In genomic region chr6:163751032-163751525, GRCh38 we compare ENCODE assay signal across 12 cellular contexts.
DNase-seq lines count a peak whose midpoint lies in the region; ATAC-seq and TF ChIP-seq lines count a peak whose summit lies in the region.
"Had no signal": no experiment of that assay in that cellular context is flagged by ENCODE, and none has a peak within 500 bp of the region (broad histone marks: within the 10 kb centered on the region; RNA-seq: fewer than 3 reads in every experiment).

No MANE protein-coding gene starts in this region.

- no peak for TF ChIP-seq CTCF in neural crest cell (conservative IDR thresholded peaks at IDR 0.05)

- H3K9me3 Mint-ChIP-seq in effector memory CD8-positive, alpha-beta T cell: peaks cover 2 to 13% of the 10 kb centered on the region in 2 donors
- peaks cover 9% of the 10 kb centered on the region for H3K9me3 Mint-ChIP-seq in neural crest cell

- peaks cover 10 to 20% of the 10 kb centered on the region in 2 donors for H3K4me1 Mint-ChIP-seq in effector memory CD8-positive, alpha-beta T cell (ENCODE audit: low read depth in 2 of 2)
- H3K4me1 Mint-ChIP-seq in neural crest cell: peaks cover 25% of the 10 kb centered on the region

- peaks cover 3% of the 10 kb centered on the region for H3K36me3 Mint-ChIP-seq in effector memory CD8-positive, alpha-beta T cell (ENCODE audit: insufficient read depth)
- peaks cover 14% of the 10 kb centered on the region for H3K36me3 Mint-ChIP-seq in neural crest cell (ENCODE audit: low read depth)

- DNase-seq in CD1c-positive myeloid dendritic cell (ENCODE audit: extremely low spot score): peak; percentile 74
- peak; percentile 9 for DNase-seq in MV-4-11 (lab: John Stamatoyannopoulos, UW)
- peak in 2 of 3 experiments; percentile 3 to 7 for DNase-seq in effector memory CD8-positive, alpha-beta T cell
- no peak for DNase-seq in neural crest cell (ENCODE audit: low read depth, low spot score)
- DNase-seq in SKM-1 (lab: John Stamatoyannopoulos, UW; ENCODE audit: unreplicated experiment): no peak
- DNase-seq in activated CD4-positive, CD25-positive, alpha-beta regulatory T cell (lab: John Stamatoyannopoulos, UW): no peak
- DNase-seq: activated T-cell treated with anti-CD3 and anti-CD28 coated beads, Interleukin-2, amount 50 U/mL, for 4 hours; NCI-H1417 treated with DMSO at 0.1 percent for 48 hours; NCI-H524 had no signal

- peak; percentile 71 for ATAC-seq in effector memory CD8-positive, alpha-beta T cell (replicated peaks)
- ATAC-seq in GM18517 (IDR thresholded peaks at IDR 0.05; ENCODE audit: unreplicated experiment) (no peak), SK-N-SH treated with all-trans-retinoic acid at 6 μM for 48 hours (no peak)

- H3K27me3 Mint-ChIP-seq in effector memory CD8-positive, alpha-beta T cell: peaks cover 0 to 25% of the 10 kb centered on the region in 2 donors
- H3K27me3 Mint-ChIP-seq in neural crest cell (ENCODE audit: low read depth): no peaks in the 10 kb centered on the region

- H3K4me3 Mint-ChIP-seq in effector memory CD8-positive, alpha-beta T cell: peak overlapping the region; percentile 41 to 64
- H3K4me3 Mint-ChIP-seq in neural crest cell: no peak overlapping the region
- H3K4me3 Mint-ChIP-seq: activated T-cell treated with anti-CD3 and anti-CD28 coated beads, Interleukin-2, amount 50 U/mL, for 4 hours; brain had no signal

- H3K27ac Mint-ChIP-seq in effector memory CD8-positive, alpha-beta T cell: peak overlapping the region; percentile 85 to 88
- H3K27ac Mint-ChIP-seq in neural crest cell (ENCODE audit: unreplicated experiment): peak overlapping the region; percentile 85

TF ChIP-seq in SK-N-SH treated with all-trans-retinoic acid at 6 μM for 48 hours, 23 proteins besides CTCF, POLR2A, EP300 and RAD21:
- TF ChIP-seq BACH2 (CRISPR knock-in tag; IDR thresholded peaks at IDR 0.05; ENCODE audit: borderline replicate concordance) (no peak), ZC3H10 (CRISPR knock-in tag; IDR thresholded peaks at IDR 0.05) (no peak), ZFP30 (CRISPR knock-in tag; IDR thresholded peaks at IDR 0.05) (no peak), SNAI2 (CRISPR knock-in tag; IDR thresholded peaks at IDR 0.05) (no peak), PPARA (CRISPR knock-in tag; IDR thresholded peaks at IDR 0.05; ENCODE audit: borderline replicate concordance) (no peak), ESRRG (CRISPR knock-in tag; IDR thresholded peaks at IDR 0.05) (no peak), OSR1 (CRISPR knock-in tag; IDR thresholded peaks at IDR 0.05) (no peak)
- TF ChIP-seq, protein P1, sequence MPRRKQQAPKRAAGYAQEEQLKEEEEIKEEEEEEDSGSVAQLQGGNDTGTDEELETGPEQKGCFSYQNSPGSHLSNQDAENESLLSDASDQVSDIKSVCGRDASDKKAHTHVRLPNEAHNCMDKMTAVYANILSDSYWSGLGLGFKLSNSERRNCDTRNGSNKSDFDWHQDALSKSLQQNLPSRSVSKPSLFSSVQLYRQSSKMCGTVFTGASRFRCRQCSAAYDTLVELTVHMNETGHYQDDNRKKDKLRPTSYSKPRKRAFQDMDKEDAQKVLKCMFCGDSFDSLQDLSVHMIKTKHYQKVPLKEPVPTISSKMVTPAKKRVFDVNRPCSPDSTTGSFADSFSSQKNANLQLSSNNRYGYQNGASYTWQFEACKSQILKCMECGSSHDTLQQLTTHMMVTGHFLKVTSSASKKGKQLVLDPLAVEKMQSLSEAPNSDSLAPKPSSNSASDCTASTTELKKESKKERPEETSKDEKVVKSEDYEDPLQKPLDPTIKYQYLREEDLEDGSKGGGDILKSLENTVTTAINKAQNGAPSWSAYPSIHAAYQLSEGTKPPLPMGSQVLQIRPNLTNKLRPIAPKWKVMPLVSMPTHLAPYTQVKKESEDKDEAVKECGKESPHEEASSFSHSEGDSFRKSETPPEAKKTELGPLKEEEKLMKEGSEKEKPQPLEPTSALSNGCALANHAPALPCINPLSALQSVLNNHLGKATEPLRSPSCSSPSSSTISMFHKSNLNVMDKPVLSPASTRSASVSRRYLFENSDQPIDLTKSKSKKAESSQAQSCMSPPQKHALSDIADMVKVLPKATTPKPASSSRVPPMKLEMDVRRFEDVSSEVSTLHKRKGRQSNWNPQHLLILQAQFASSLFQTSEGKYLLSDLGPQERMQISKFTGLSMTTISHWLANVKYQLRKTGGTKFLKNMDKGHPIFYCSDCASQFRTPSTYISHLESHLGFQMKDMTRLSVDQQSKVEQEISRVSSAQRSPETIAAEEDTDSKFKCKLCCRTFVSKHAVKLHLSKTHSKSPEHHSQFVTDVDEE (CRISPR knock-in tag; IDR thresholded peaks at IDR 0.05): no peak
TF ChIP-seq in SK-N-SH treated with all-trans-retinoic acid at 6 μM for 48 hours: peak in this region for 0.

Comparison
In these comparisons a context has a peak if more than half of its experiments do, and no peak if none do; other contexts are left out.
1. DNase-seq: peak in CD1c-positive myeloid dendritic cell (single experiment), MV-4-11 (single experiment) and effector memory CD8-positive, alpha-beta T cell (2 of 3); none in neural crest cell (single experiment), SKM-1 (single experiment) and activated CD4-positive, CD25-positive, alpha-beta regulatory T cell (0 of 4).